ENCODE assay signal across 1 cellular context in the genomic region with DNA sequence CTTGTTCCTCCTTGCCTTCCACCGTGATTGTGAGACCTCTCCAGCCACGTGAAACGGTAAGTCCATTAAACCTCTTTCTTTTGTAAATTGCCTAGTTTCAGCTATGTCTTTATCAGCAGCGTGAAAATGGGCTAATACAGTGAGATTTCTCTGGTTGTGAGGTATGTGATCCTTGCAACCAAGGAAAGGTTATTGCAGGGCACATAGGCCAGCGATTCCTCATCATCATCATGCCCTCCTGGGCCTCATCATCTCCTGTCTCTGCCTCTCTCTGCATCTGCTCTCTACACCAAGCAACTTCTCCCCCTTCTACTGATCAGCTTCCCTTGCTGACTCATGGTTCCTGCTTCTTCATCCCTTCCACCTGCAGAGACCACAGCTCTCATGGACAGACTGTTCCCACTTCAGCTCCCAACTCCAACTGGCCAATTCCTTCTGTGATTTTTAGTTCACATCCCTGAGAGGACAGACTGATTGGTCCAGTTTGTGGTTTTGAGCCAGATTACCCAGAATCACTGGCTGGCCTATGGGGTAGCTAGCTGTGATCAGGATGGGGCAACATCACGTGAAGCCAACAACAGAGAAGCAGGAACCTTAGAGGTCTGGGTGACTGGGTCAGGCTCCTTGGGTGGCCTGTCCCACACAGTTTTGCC.
TF ChIP-seq lines count a peak whose summit lies in the region.

No MANE protein-coding gene starts in this region.

TF ChIP-seq in GM23338, 12 proteins besides CTCF, POLR2A, EP300 and RAD21 (continued from another document):
- TF ChIP-seq ZNF462 (CRISPR knock-in tag; IDR thresholded peaks at IDR 0.05) = no peak
- TF ChIP-seq POLR2AphosphoS5 (IDR thresholded peaks at IDR 0.05; ENCODE audit: low read depth) = no peak
- no peak for TF ChIP-seq ZNF331 (CRISPR knock-in tag; IDR thresholded peaks at IDR 0.05; ENCODE audit: low read depth)
- no peak for TF ChIP-seq CREB1 (CRISPR knock-in tag; IDR thresholded peaks at IDR 0.05; ENCODE audit: low read depth)
- no peak for TF ChIP-seq NANOG (IDR thresholded peaks at IDR 0.05; ENCODE audit: borderline replicate concordance)
